ENCODE assay signal across 8 cellular contexts in the genomic region with DNA sequence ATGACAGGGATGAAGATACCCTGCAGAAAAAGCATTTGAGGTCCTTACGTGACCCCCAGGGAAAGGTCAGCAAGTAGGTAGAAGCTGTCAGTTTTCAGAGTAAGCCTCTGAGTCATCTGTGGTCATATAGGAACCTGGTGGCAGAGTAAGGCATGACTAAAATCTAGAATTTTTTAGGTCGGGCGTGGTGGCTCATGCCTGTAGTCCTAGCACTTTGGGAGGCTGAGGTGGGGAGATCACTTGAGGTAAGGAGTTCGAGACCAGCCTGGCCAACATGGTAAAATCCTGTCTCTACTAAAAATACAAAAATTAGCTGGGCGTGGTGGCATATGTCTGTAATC. TPM values are rescaled to one million over a fixed set of nuclear protein-coding genes. Genes with fewer than 3 reads are reported as not detected.
DNase-seq lines count a peak whose midpoint lies in the region; ATAC-seq and TF ChIP-seq lines count a peak whose summit lies in the region.
"Not testable (repeated sequence)": the region's sequence is repeated elsewhere in the genome, so short reads cannot be mapped to it uniquely, and the experiment has no call there.

No MANE protein-coding gene starts in this region.

- H3K27me3 Mint-ChIP-seq in activated CD4-positive, alpha-beta T cell treated with anti-CD3 and anti-CD28 coated beads, Interleukin-2, amount 10 ng/mL, durations not matched to agents 7 days and 5 days; activated T-helper 17 cell treated with anti-CD3 and anti-CD28 coated beads, Interleukin-2, amount 50 U/mL, for 72 hours: not testable (repeated sequence)

- POLR2A ChIA-PET in activated CD4-positive, alpha-beta T cell treated with anti-CD3 and anti-CD28 coated beads, Interleukin-2, amount 10 ng/mL, durations not matched to agents 7 days and 5 days (lab: Charles Lee), result not testable (repeated sequence)

- not testable (repeated sequence) for H3K9me3 Mint-ChIP-seq in activated CD4-positive, alpha-beta T cell treated with anti-CD3 and anti-CD28 coated beads, Interleukin-2, amount 10 ng/mL, durations not matched to agents 7 days and 5 days; activated T-helper 17 cell treated with anti-CD3 and anti-CD28 coated beads, Interleukin-2, amount 50 U/mL, for 72 hours

- peak; percentile 66 for ATAC-seq in HG02610 (IDR thresholded peaks at IDR 0.05; ENCODE audit: unreplicated experiment)
- peak; percentile 99 for ATAC-seq in activated T-helper 17 cell treated with anti-CD3 and anti-CD28 coated beads, Interleukin-2, amount 50 U/mL, for 72 hours (replicated peaks)

- H3K4me1 Mint-ChIP-seq in activated CD4-positive, alpha-beta T cell treated with anti-CD3 and anti-CD28 coated beads, Interleukin-2, amount 10 ng/mL, durations not matched to agents 7 days and 5 days, result peaks cover 16% of the 10 kb centered on the region
- H3K4me1 Mint-ChIP-seq in activated T-helper 17 cell treated with anti-CD3 and anti-CD28 coated beads, Interleukin-2, amount 50 U/mL, for 72 hours, result not testable (repeated sequence)

- H3K4me3 ChIP-seq in GM12865 (ENCODE audit: low read depth, low read length); epithelial cell of esophagus (ENCODE audit: low read length): not testable (repeated sequence)

- TF ChIP-seq CTCF in GM12865 (IDR thresholded peaks at IDR 0.05; ENCODE audit: insufficient read depth, low read depth, low read length, missing control alignments), result not testable (repeated sequence)
- TF ChIP-seq CTCF in epithelial cell of esophagus (IDR thresholded peaks at IDR 0.05; ENCODE audit: insufficient read depth, low read depth, low read length, missing control alignments), result peak; percentile 33

- CTCF ChIA-PET in activated CD4-positive, alpha-beta T cell treated with anti-CD3 and anti-CD28 coated beads, Interleukin-2, amount 10 ng/mL, durations not matched to agents 7 days and 5 days (lab: Charles Lee), result interaction anchor here (0.6 to 1.7 kb wide), 4 partner anchors 10 to 95 kb away, joined by 3 to 6 read pairs (median 4); no protein-coding TSS in a partner anchor

- not testable (repeated sequence) for H3K4me3 Mint-ChIP-seq in activated CD4-positive, alpha-beta T cell treated with anti-CD3 and anti-CD28 coated beads, Interleukin-2, amount 10 ng/mL, durations not matched to agents 7 days and 5 days; activated T-helper 17 cell treated with anti-CD3 and anti-CD28 coated beads, Interleukin-2, amount 50 U/mL, for 72 hours

- H3K36me3 Mint-ChIP-seq in activated CD4-positive, alpha-beta T cell treated with anti-CD3 and anti-CD28 coated beads, Interleukin-2, amount 10 ng/mL, durations not matched to agents 7 days and 5 days (ENCODE audit: low read depth), result peaks cover 18% of the 10 kb centered on the region
- H3K36me3 Mint-ChIP-seq in activated T-helper 17 cell treated with anti-CD3 and anti-CD28 coated beads, Interleukin-2, amount 50 U/mL, for 72 hours (ENCODE audit: low read depth), result peaks cover 43% of the 10 kb centered on the region

- DNase-seq in GM12865 (ENCODE audit: low read depth) (peak; percentile 67), RKO (ENCODE audit: low spot score) (peak; percentile 52), epithelial cell of esophagus (ENCODE audit: low read depth) (peak; percentile 92)
- DNase-seq in activated CD4-positive, alpha-beta T cell treated with anti-CD3 and anti-CD28 coated beads, Interleukin-2, amount 10 ng/mL, durations not matched to agents 7 days and 5 days, result peak; percentile 32
- DNase-seq in stimulated activated CD4-positive, alpha-beta T cell treated with anti-CD3 and anti-CD28 coated beads, Interleukin-1b, Interleukin-23, amount 100 ng/mL, for 48 hours, result peak; percentile 77
- peak; percentile 9 for DNase-seq in stimulated activated naive CD4-positive, alpha-beta T cell treated with Interleukin-2 at 50 U/mL for 16 hours (lab: John Stamatoyannopoulos, UW)

- not testable (repeated sequence) for H3K27ac Mint-ChIP-seq in activated CD4-positive, alpha-beta T cell treated with anti-CD3 and anti-CD28 coated beads, Interleukin-2, amount 10 ng/mL, durations not matched to agents 7 days and 5 days
- H3K27ac Mint-ChIP-seq in activated T-helper 17 cell treated with anti-CD3 and anti-CD28 coated beads, Interleukin-2, amount 50 U/mL, for 72 hours, result peak overlapping the region; percentile 62

RNA-seq across cellular contexts. Expression of a gene that starts 56.8 kb away (rescaled TPM):
- 10 to 100 TPM; 23.8 to 25.2 TPM for total RNA-seq in activated CD4-positive, alpha-beta T cell treated with anti-CD3 and anti-CD28 coated beads, Interleukin-2, amount 10 ng/mL, durations not matched to agents 7 days and 5 days
- total RNA-seq in activated T-helper 17 cell treated with anti-CD3 and anti-CD28 coated beads, Interleukin-2, amount 50 U/mL, for 72 hours, result 10 to 100 TPM; 20.4 to 23.7 TPM

Comparison
In these comparisons a context has a peak if more than half of its experiments do, and no peak if none do; other contexts are left out.
1. DNase-seq: peak in every context shown above with its lines; median percentile 92 in epithelial cell of esophagus; 77 in stimulated activated CD4-positive, alpha-beta T cell treated with anti-CD3 and anti-CD28 coated beads, Interleukin-1b, Interleukin-23, amount 100 ng/mL, for 48 hours; 67 in GM12865; 52 in RKO; 32 in activated CD4-positive, alpha-beta T cell treated with anti-CD3 and anti-CD28 coated beads, Interleukin-2, amount 10 ng/mL, durations not matched to agents 7 days and 5 days; 9 in stimulated activated naive CD4-positive, alpha-beta T cell treated with Interleukin-2 at 50 U/mL for 16 hours.